ENCODE assay signal across 21 cellular contexts in genomic region chr6:124872361-124873065, GRCh38.
DNase-seq lines count a peak whose midpoint lies in the region; ATAC-seq and FAIRE-seq lines count a peak whose summit lies in the region.
"Had no signal": no experiment of that assay in that cellular context is flagged by ENCODE, and none has a peak within 500 bp of the region (broad histone marks: within the 10 kb centered on the region; RNA-seq: fewer than 3 reads in every experiment).

No MANE protein-coding gene starts in this region.

- ATAC-seq in GM18867 (IDR thresholded peaks at IDR 0.05; ENCODE audit: unreplicated experiment) (peak; percentile 83), GM21423 (IDR thresholded peaks at IDR 0.05; ENCODE audit: unreplicated experiment) (peak; percentile 87), HG02885 (IDR thresholded peaks at IDR 0.05; ENCODE audit: poor library complexity, unreplicated experiment) (peak; percentile 69), HG03469 (IDR thresholded peaks at IDR 0.05; ENCODE audit: unreplicated experiment) (peak; percentile 51)
- ATAC-seq: activated CD4-positive, alpha-beta T cell treated with anti-CD3 and anti-CD28 coated beads for 36 hours; left lobe of liver; natural killer cell treated with Interleukin-12 subunit alpha and Interleukin-12 subunit beta and Interleukin-15 and Interleukin-18, amount 100 ng/mL, for 72 hours had no signal

- H3K27ac ChIP-seq in substantia nigra (ENCODE audit: low read depth, low read length, poor library complexity, severe bottlenecking), result no peak overlapping the region
- H3K27ac ChIP-seq: hepatocyte, HL-60 had no signal

- DNase-seq in substantia nigra (lab: John Stamatoyannopoulos, UW) (no peak), HCEC 1CT (no peak), HTR-8/SVneo (ENCODE audit: insufficient read length, low spot score) (no peak), NCI-H2081 treated with DMSO at 0.1 percent for 48 hours (lab: John Stamatoyannopoulos, UW) (no peak)
- DNase-seq: activated CD4-positive, alpha-beta T cell treated with anti-CD3 and anti-CD28 coated beads for 36 hours; activated T-cell treated with anti-CD3 and anti-CD28 coated beads, Interleukin-2, amount 50 U/mL, for 48 hours; BE2C; erythroblast; retina; stimulated activated CD4-positive, alpha-beta T cell treated with anti-CD3 and anti-CD28 coated beads, Interleukin-4, amount 100 ng/mL, for 1 hour; stimulated activated naive CD4-positive, alpha-beta T cell treated with Interleukin-2 at 50 U/mL for 16 hours; T-helper 1 cell had no signal

- FAIRE-seq in HTR-8/SVneo (lab: Jason Lieb, UNC), result no peak
- FAIRE-seq: GM18507 had no signal
